Comparison of ENCODE assay signal across 8 cellular contexts in the genomic region with DNA sequence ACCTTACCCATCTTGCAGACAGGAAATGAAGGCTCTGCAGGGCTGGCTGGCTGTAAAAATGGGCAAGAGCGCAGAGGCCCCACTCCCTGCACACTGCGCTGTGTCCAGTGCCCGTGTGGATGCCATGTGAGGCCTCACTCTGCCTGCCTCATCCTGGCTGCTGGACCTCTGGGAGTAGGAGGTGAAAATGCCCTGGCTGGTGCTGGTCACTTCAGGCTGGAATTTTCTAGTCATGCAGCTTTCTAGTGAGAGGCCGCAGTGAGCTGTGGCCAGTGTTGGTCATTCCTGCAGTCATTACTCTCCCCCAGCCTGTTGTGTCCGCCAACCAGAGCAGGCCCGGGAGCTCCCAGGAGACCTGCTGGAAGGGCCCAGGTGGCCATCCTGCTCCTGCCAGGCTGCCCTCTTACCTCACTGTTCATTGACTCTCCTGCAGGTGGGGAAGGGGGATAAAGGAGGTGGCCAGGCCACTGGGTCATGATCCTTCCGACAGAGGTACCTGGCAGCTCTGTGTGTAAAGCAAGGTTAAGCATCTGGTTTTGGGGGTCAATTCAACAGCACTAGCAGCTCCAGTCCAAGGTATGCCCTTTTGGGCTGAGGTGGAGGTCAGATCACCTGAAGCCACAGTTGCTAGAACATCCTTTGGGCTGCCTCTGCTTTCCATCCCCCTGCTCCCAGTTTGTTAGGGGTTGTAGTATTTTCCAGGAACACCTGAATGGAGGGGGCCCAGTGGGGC. TPM values are rescaled to one million over a fixed set of nuclear protein-coding genes. Genes with fewer than 3 reads are reported as not detected.
DNase-seq lines count a peak whose midpoint lies in the region; ATAC-seq lines count a peak whose summit lies in the region.

No MANE protein-coding gene starts in this region.

- H3K27me3 Mint-ChIP-seq in activated CD8-positive, alpha-beta memory T cell treated with anti-CD3 and anti-CD28 coated beads, Interleukin-2, amount 10 ng/mL, durations not matched to agents 7 days and 5 days = no peaks in the 10 kb centered on the region
- H3K27me3 Mint-ChIP-seq in T-helper 17 cell = no peaks in the 10 kb centered on the region

- H3K27ac ChIP-seq in temporal lobe (ENCODE audit: low read depth, low read length) = peak overlapping the region; percentile 11

- peaks cover 43% of the 10 kb centered on the region for H3K36me3 Mint-ChIP-seq in activated CD8-positive, alpha-beta memory T cell treated with anti-CD3 and anti-CD28 coated beads, Interleukin-2, amount 10 ng/mL, durations not matched to agents 7 days and 5 days
- peaks cover 5% of the 10 kb centered on the region for H3K36me3 Mint-ChIP-seq in T-helper 17 cell (ENCODE audit: low read depth)

- CTCF ChIA-PET in activated CD8-positive, alpha-beta memory T cell treated with anti-CD3 and anti-CD28 coated beads, Interleukin-2, amount 10 ng/mL, durations not matched to agents 7 days and 5 days (lab: Charles Lee) = interaction anchor here (0.9 to 31.7 kb wide), 9 partner anchors 9 to 114 kb away, joined by 3 to 950 read pairs (median 10); a partner anchor contains a TSS

- no peaks in the 10 kb centered on the region for H3K9me3 Mint-ChIP-seq in activated CD8-positive, alpha-beta memory T cell treated with anti-CD3 and anti-CD28 coated beads, Interleukin-2, amount 10 ng/mL, durations not matched to agents 7 days and 5 days (ENCODE audit: low read depth)

- H3K4me3 Mint-ChIP-seq in activated CD8-positive, alpha-beta memory T cell treated with anti-CD3 and anti-CD28 coated beads, Interleukin-2, amount 10 ng/mL, durations not matched to agents 7 days and 5 days = peak overlapping the region; percentile 26
- H3K4me3 Mint-ChIP-seq in T-helper 17 cell = peak overlapping the region; percentile 81

- no peaks in the 10 kb centered on the region for H3K9me3 ChIP-seq in T-helper 17 cell (ENCODE audit: control insufficient read depth, low read length, poor library complexity, severe bottlenecking)

- H3K27ac Mint-ChIP-seq in activated CD8-positive, alpha-beta memory T cell treated with anti-CD3 and anti-CD28 coated beads, Interleukin-2, amount 10 ng/mL, durations not matched to agents 7 days and 5 days = peak overlapping the region; percentile 83
- peak overlapping the region; percentile 100 for H3K27ac Mint-ChIP-seq in T-helper 17 cell

- ATAC-seq in activated CD8-positive, alpha-beta memory T cell treated with anti-CD3 and anti-CD28 coated beads, Interleukin-2, amount 10 ng/mL, durations not matched to agents 7 days and 5 days = peak; percentile 21
- ATAC-seq in T-helper 17 cell = no peak

- H3K4me1 Mint-ChIP-seq in activated CD8-positive, alpha-beta memory T cell treated with anti-CD3 and anti-CD28 coated beads, Interleukin-2, amount 10 ng/mL, durations not matched to agents 7 days and 5 days = peaks cover 78% of the 10 kb centered on the region
- H3K4me1 Mint-ChIP-seq in T-helper 17 cell = peaks cover 68% of the 10 kb centered on the region

- DNase-seq in activated CD8-positive, alpha-beta memory T cell treated with anti-CD3 and anti-CD28 coated beads, Interleukin-2, amount 10 ng/mL, durations not matched to agents 7 days and 5 days = peak; percentile 40
- no peak for DNase-seq in activated CD8-positive, alpha-beta memory T cell treated with anti-CD3 and anti-CD28 coated beads for 24 hours
- peak in 1 of 3 donors; percentile 3 for DNase-seq in T-helper 17 cell
- DNase-seq in kidney tubule cell (ENCODE audit: low spot score) = peak; percentile 25
- no peak for DNase-seq in NCI-H510A treated with DMSO at 0.1 percent for 48 hours (lab: John Stamatoyannopoulos, UW)
- no peak for DNase-seq in LoVo (ENCODE audit: low spot score)
- DNase-seq in NCI-H2196 treated with DMSO at 0.1 percent for 48 hours (lab: John Stamatoyannopoulos, UW; ENCODE audit: unreplicated experiment) = no peak

RNA-seq across cellular contexts. Expression of a gene that starts 39.8 kb away (rescaled TPM):
- 10 to 100 TPM; 24.9 to 51.3 TPM for total RNA-seq in activated CD8-positive, alpha-beta memory T cell treated with anti-CD3 and anti-CD28 coated beads, Interleukin-2, amount 10 ng/mL, durations not matched to agents 7 days and 5 days
- total RNA-seq in T-helper 17 cell = 10 to 100 TPM; 38.7 to 39.3 TPM
- 3.0 TPM for total RNA-seq in temporal lobe

Comparison
In these comparisons a context has a peak if more than half of its experiments do, and no peak if none do; other contexts are left out.
1. DNase-seq: peak in activated CD8-positive, alpha-beta memory T cell treated with anti-CD3 and anti-CD28 coated beads, Interleukin-2, amount 10 ng/mL, durations not matched to agents 7 days and 5 days (single experiment) and kidney tubule cell (single experiment); none in activated CD8-positive, alpha-beta memory T cell treated with anti-CD3 and anti-CD28 coated beads for 24 hours (single experiment), NCI-H510A treated with DMSO at 0.1 percent for 48 hours (single experiment), LoVo (single experiment) and NCI-H2196 treated with DMSO at 0.1 percent for 48 hours (single experiment).